Comparison of ENCODE assay signal across 10 cellular contexts in genomic region chr20:56630506-56631317, GRCh38. TPM values are rescaled to one million over a fixed set of nuclear protein-coding genes. Genes with fewer than 3 reads are reported as not detected.
DNase-seq lines count a peak whose midpoint lies in the region; ATAC-seq, FAIRE-seq and TF ChIP-seq lines count a peak whose summit lies in the region.
"Had no signal": no experiment of that assay in that cellular context is flagged by ENCODE, and none has a peak within 500 bp of the region (broad histone marks: within the 10 kb centered on the region; RNA-seq: fewer than 3 reads in every experiment).

No MANE protein-coding gene starts in this region.

- TF ChIP-seq CTCF in A549 (IDR thresholded peaks at IDR 0.05) (peak; percentile 24; the same call in 1 of the 3 replicates), HEK293 (tag by site-specific recombination; IDR thresholded peaks at IDR 0.05) (no peak; the same call in 1 of the 2 replicates), chondrocyte (IDR thresholded peaks at IDR 0.05) (peak; percentile 21), lower leg skin (IDR thresholded peaks at IDR 0.05) (no peak)

- POLR2A ChIA-PET in A549 (lab: Yijun Ruan, JAX), result interaction anchor here (0.6 to 2.1 kb wide), 5 partner anchors 102 to 343 kb away, joined by 4 to 15 read pairs (median 5); no protein-coding TSS in a partner anchor
- POLR2A ChIA-PET in HEK293 (lab: Yijun Ruan, JAX), result interaction anchor here (1.3 kb wide), 1 partner anchor 239 kb away, joined by 3 read pairs; the partner anchor contains the start of genes AURKA and CSTF1
- POLR2A ChIA-PET in HEK293T (lab: Yijun Ruan, JAX), result no interaction called here

- ATAC-seq in A549, result peak; percentile 52 to 70
- ATAC-seq: T-cell had no signal

- peaks cover 7% of the 10 kb centered on the region for H3K36me3 Mint-ChIP-seq in chondrocyte (ENCODE audit: low read depth)
- H3K36me3 Mint-ChIP-seq: T-cell had no signal

- TF ChIP-seq POLR2A in A549 (IDR thresholded peaks at IDR 0.05; ENCODE audit: low read length) (no peak; the same call in 1 of the 2 replicates), lower leg skin (IDR thresholded peaks at IDR 0.05) (no peak)

- no peak overlapping the region for H3K27ac Mint-ChIP-seq in chondrocyte (ENCODE audit: unreplicated experiment)
- H3K27ac Mint-ChIP-seq: T-cell had no signal

- peaks cover 0 to 43% of the 10 kb centered on the region in 2 experiments; a peak in 1 of 3 replicates for H3K36me3 ChIP-seq in HEK293 (ENCODE audit: control insufficient read depth in 2 of 2, insufficient read depth in 1 of 2, low read length in 2 of 2)

- peak overlapping the region; percentile 84 for H3K4me3 Mint-ChIP-seq in chondrocyte (ENCODE audit: unreplicated experiment)

- intact Hi-C loops in lower leg skin (cut with DNase I; ENCODE audit: low total_unique reads), result no loop called here

- H3K27me3 Mint-ChIP-seq in chondrocyte (ENCODE audit: low read depth), result peaks cover 21% of the 10 kb centered on the region

- H3K9me3 ChIP-seq in A549 (no peaks in the 10 kb centered on the region), HEK293 (ENCODE audit: control insufficient read depth, insufficient read depth, low read depth, low read length) (no peaks in the 10 kb centered on the region)

- peaks cover 53% of the 10 kb centered on the region for H3K4me1 Mint-ChIP-seq in chondrocyte (ENCODE audit: low read depth)

- 46% methylated on average over 51 of the region's 82 CpGs for WGBS in A549 (ENCODE audit: missing lambda C conversion rate)
- WGBS in lower leg skin, 2 donors, result 3 to 13% methylated on average over 42 to 51 of the region's 82 CpGs

- H3K4me3 ChIP-seq in A549 (peak overlapping the region; percentile 86), HEK293 (ENCODE audit: low read depth, low read length) (peak overlapping the region; percentile 78), lower leg skin (ENCODE audit: low read depth, poor library complexity, severe bottlenecking) (peak overlapping the region; percentile 73)

- no peak for TF ChIP-seq EP300 in A549 (IDR thresholded peaks at IDR 0.05)

- CTCF ChIA-PET in A549 (lab: Yijun Ruan, JAX) (interaction anchor here (0.6 to 6.1 kb wide), 53 partner anchors 10 to 716 kb away, joined by 3 to 121 read pairs (median 5); no protein-coding TSS in a partner anchor), HEK293 (lab: Yijun Ruan, JAX) (interaction anchor here (0.8 to 1.9 kb wide), 7 partner anchors 26 to 430 kb away, joined by 3 to 9 read pairs (median 4); no protein-coding TSS in a partner anchor), HEK293T (lab: Yijun Ruan, JAX) (interaction anchor here (0.6 to 1.3 kb wide), 6 partner anchors 24 to 431 kb away, joined by 3 to 6 read pairs (median 3); no protein-coding TSS in a partner anchor)

- FAIRE-seq in A549 (lab: Jason Lieb, UNC), result no peak

- DNase-seq in A549 (ENCODE audit: low read depth in 1 of 2, low spot score in 1 of 2), result peak in 1 of 2 experiments; percentile 50
- DNase-seq in chondrocyte (ENCODE audit: low spot score), result no peak
- no peak for DNase-seq in lower leg skin (ENCODE audit: low spot score in 2 of 2)
- no peak for DNase-seq in mesenteric fat pad (ENCODE audit: low spot score)
- no peak for DNase-seq in hippocampal formation (lab: John Stamatoyannopoulos, UW)
- no peak for DNase-seq in NCI-H187 (lab: John Stamatoyannopoulos, UW)
- DNase-seq in HEK293T (ENCODE audit: extremely low spot score), result no peak
- DNase-seq: T-cell had no signal

- H3K27ac ChIP-seq in A549 (peak overlapping the region; percentile 90 to 94), HEK293 (ENCODE audit: extremely low read depth, low read depth, low read length) (peak overlapping the region; percentile 47; the same call in 1 of the 2 replicates)

- H3K4me1 ChIP-seq in A549 (peaks cover 39% of the 10 kb centered on the region), HEK293 (ENCODE audit: control insufficient read depth, insufficient read depth, low read length) (0 out of 2 replicates have a peak, but pooled peaks cover 2% of the 10 kb centered on the region)

- H3K9me3 Mint-ChIP-seq in chondrocyte (ENCODE audit: low read depth), result no peaks in the 10 kb centered on the region
- H3K9me3 Mint-ChIP-seq: T-cell had no signal

- TF ChIP-seq RAD21 in A549 (conservative IDR thresholded peaks at IDR 0.05 in 1 of 2, IDR thresholded peaks at IDR 0.05 in 1 of 2), result peak in 1 of 2 experiments; percentile 48; a peak in 3 of 5 replicates

- peak overlapping the region; percentile 96 for H3K4me2 ChIP-seq in A549

TF ChIP-seq in A549, 52 proteins besides CTCF, POLR2A, EP300 and RAD21 (continues in another document):
- TF ChIP-seq, protein P1, sequence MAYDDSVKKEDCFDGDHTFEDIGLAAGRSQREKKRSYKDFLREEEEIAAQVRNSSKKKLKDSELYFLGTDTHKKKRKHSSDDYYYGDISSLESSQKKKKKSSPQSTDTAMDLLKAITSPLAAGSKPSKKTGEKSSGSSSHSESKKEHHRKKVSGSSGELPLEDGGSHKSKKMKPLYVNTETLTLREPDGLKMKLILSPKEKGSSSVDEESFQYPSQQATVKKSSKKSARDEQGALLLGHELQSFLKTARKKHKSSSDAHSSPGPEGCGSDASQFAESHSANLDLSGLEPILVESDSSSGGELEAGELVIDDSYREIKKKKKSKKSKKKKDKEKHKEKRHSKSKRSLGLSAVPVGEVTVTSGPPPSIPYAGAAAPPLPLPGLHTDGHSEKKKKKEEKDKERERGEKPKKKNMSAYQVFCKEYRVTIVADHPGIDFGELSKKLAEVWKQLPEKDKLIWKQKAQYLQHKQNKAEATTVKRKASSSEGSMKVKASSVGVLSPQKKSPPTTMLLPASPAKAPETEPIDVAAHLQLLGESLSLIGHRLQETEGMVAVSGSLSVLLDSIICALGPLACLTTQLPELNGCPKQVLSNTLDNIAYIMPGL (CRISPR knock-in tag; IDR thresholded peaks at IDR 0.05; ENCODE audit: borderline replicate concordance), result no peak; the same call in 1 of the 2 replicates
- no peak for TF ChIP-seq FOSB (CRISPR knock-in tag; IDR thresholded peaks at IDR 0.05)
- no peak for TF ChIP-seq CHD2 (IDR thresholded peaks at IDR 0.05; ENCODE audit: low read length, partially characterized antibody)

TF ChIP-seq in HEK293, 187 proteins besides CTCF, POLR2A, EP300 and RAD21:
- 0 out of 2 replicates have a peak, but pooled peaks have one; percentile 1 for TF ChIP-seq SP3 (tag by site-specific recombination; IDR thresholded peaks at IDR 0.05)
- no peak for TF ChIP-seq FEZF1 (tag by site-specific recombination; IDR thresholded peaks at IDR 0.05)

TF ChIP-seq in HEK293T, 16 proteins besides CTCF, POLR2A, EP300 and RAD21:
- TF ChIP-seq ARNT (IDR thresholded peaks at IDR 0.05) (no peak), L3MBTL2 (conservative IDR thresholded peaks at IDR 0.05) (no peak), TARDBP (IDR thresholded peaks at IDR 0.05) (no peak), SP1 (IDR thresholded peaks at IDR 0.05) (no peak), NFRKB (IDR thresholded peaks at IDR 0.05) (no peak), HDGF (IDR thresholded peaks at IDR 0.05; ENCODE audit: borderline replicate concordance) (no peak), CTBP1 (IDR thresholded peaks at IDR 0.05; ENCODE audit: borderline replicate concordance) (no peak), FOXK2 (IDR thresholded peaks at IDR 0.05) (no peak), BHLHE40 (IDR thresholded peaks at IDR 0.05; ENCODE audit: borderline replicate concordance) (no peak), FOXA1 (IDR thresholded peaks at IDR 0.05) (no peak), FOXM1 (IDR thresholded peaks at IDR 0.05; ENCODE audit: borderline replicate concordance) (no peak), ZNF384 (IDR thresholded peaks at IDR 0.05) (no peak), ELF4 (IDR thresholded peaks at IDR 0.05) (no peak), PKNOX1 (IDR thresholded peaks at IDR 0.05) (no peak), LEF1 (IDR thresholded peaks at IDR 0.05; ENCODE audit: borderline replicate concordance) (no peak), SUZ12 (IDR thresholded peaks at IDR 0.05) (no peak)

RNA-seq across cellular contexts. Expression of gene TFAP2C, which starts 1.6 kb away (rescaled TPM):
- polyA plus RNA-seq in A549 (2011; rRNA removed), result 11.6 and 14.2 TPM in 2 replicates
- polyA plus RNA-seq in A549 (2012; cell fraction: cytosol; rRNA removed), result 9.3 and 13.5 TPM in 2 replicates
- 19.6 and 19.7 TPM in 2 replicates for polyA plus RNA-seq in A549 (2012; cell fraction: nucleus; rRNA removed)
- 9.1 to 9.6 TPM (median 9.2 TPM) in 3 replicates for polyA plus RNA-seq in A549 (2017; fragmentation: RNase III; extraction: RNeasy Plus Mini Kit Qiagen cat#74134 plus additional on column Dnase treatment)
- 14.4 and 17.0 TPM in 2 replicates for polyA minus RNA-seq in A549 (2011; rRNA and poly(A)+ RNA removed)
- total RNA-seq in chondrocyte, result 4.8 to 36.2 TPM (median 5.2 TPM) in 3 replicates
- 100 to 1,000 TPM in 1 of 4 donors, 10 to 100 TPM in 3; 59.6 to 110 (median 79.8) TPM for total RNA-seq in lower leg skin
- total RNA-seq in mesenteric fat pad, result 1.3 TPM
- total RNA-seq: HT-29 had no signal

Comparison
In these comparisons a context has a peak if more than half of its experiments do, and no peak if none do; other contexts are left out.
1. CTCF ChIP-seq: peak in A549 (single experiment) and chondrocyte (single experiment); none in HEK293 (single experiment) and lower leg skin (0 of 3).
2. Of the 5 proteins assayed by ChIP-seq in both HEK293 and A549: peak only in HEK293: none; only in A549: CTCF and PBX3; in both: none; in neither: 3.
3. Peak in every context shown above with its lines, with median percentiles within 50 percentile points of each other: H3K4me3 ChIP-seq.